Comparison of ENCODE assay signal across 29 cellular contexts in genomic region chr20:7237251-7237650, GRCh38.
"Had no signal": no experiment of that assay in that cellular context is flagged by ENCODE, and none has a peak within 500 bp of the region (broad histone marks: within the 10 kb centered on the region; RNA-seq: fewer than 3 reads in every experiment).

No MANE protein-coding gene starts in this region.

- H3K4me1 ChIP-seq: adrenal gland had no signal

- H3K36me3 ChIP-seq: adrenal gland, brain microvascular endothelial cell had no signal

- FAIRE-seq: bronchial epithelial cell, frontal cortex had no signal

- H3K4me3 ChIP-seq: adrenal gland, coronary artery, dorsolateral prefrontal cortex had no signal

- H3K27me3 ChIP-seq: adrenal gland, brain microvascular endothelial cell, dorsolateral prefrontal cortex had no signal

- DNase-seq: activated CD4-positive, alpha-beta memory T cell treated with anti-CD3 and anti-CD28 coated beads for 36 hours; activated CD4-positive, alpha-beta T cell treated with anti-CD3 and anti-CD28 coated beads for 36 hours; activated CD4-positive, alpha-beta T cell treated with anti-CD3 and anti-CD28 coated beads, Interleukin-2, amount 10 ng/mL, durations not matched to agents 24 days and 14 days; activated CD4-positive, CD25-positive, alpha-beta regulatory T cell; activated CD4-positive, CD25-positive, alpha-beta regulatory T cell treated with anti-CD3 and anti-CD28 coated beads, Interleukin-2, amount 50 U/mL, for 72 hours; activated CD8-positive, alpha-beta memory T cell treated with anti-CD3 and anti-CD28 coated beads, Interleukin-2, amount 10 ng/mL, durations not matched to agents 7 days and 5 days; activated CD8-positive, alpha-beta memory T cell treated with anti-CD3 and anti-CD28 coated beads, Interleukin-2, amount 50 U/mL, for 4 hours; activated CD8-positive, alpha-beta T cell treated with anti-CD3 and anti-CD28 coated beads, Interleukin-2, amount 10 ng/mL, durations not matched to agents 7 days and 5 days; activated effector memory CD4-positive, alpha-beta T cell treated with anti-CD3 and anti-CD28 coated beads, Interleukin-2, amount 50 U/mL, for 16 hours; activated naive CD4-positive, alpha-beta T cell treated with anti-CD3 and anti-CD28 coated beads for 36 hours; activated naive CD8-positive, alpha-beta T cell treated with anti-CD3 and anti-CD28 coated beads for 36 hours; activated naive CD8-positive, alpha-beta T cell treated with anti-CD3 and anti-CD28 coated beads, Interleukin-2, amount 50 U/mL, for 24 hours; activated T-cell treated with anti-CD3 and anti-CD28 coated beads, Interleukin-2, amount 50 U/mL, for 1 hour; activated T-cell treated with anti-CD3 and anti-CD28 coated beads, Interleukin-2, amount 50 U/mL, for 48 hours; adrenal gland; amygdala; aorta; brain microvascular endothelial cell; dorsolateral prefrontal cortex; effector memory CD4-positive, alpha-beta T cell; endodermal cell; foreskin fibroblast; head of caudate nucleus; T-helper 1 cell; T-helper 17 cell; T1000 had no signal

- H3K27ac ChIP-seq: adrenal gland, brain microvascular endothelial cell, coronary artery, dorsolateral prefrontal cortex had no signal
